8 cellular contexts compared by ENCODE assay signal in genomic region chr1:223531742-223532341, GRCh38.
DNase-seq lines count a peak whose midpoint lies in the region; ATAC-seq and TF ChIP-seq lines count a peak whose summit lies in the region.

No MANE protein-coding gene starts in this region.

- POLR2A ChIA-PET in Panc1 (lab: Charles Lee), result no interaction called here

- BruUV-seq in Panc1 (replicated peaks; lab: Mats Ljungman, UMichigan), result no TSS peak

- CTCF ChIA-PET in Panc1 (lab: Charles Lee), result interaction anchor here (0.6 to 1.2 kb wide), 2 partner anchors 152 to 354 kb away, joined by 3 read pairs; no protein-coding TSS in a partner anchor

- ATAC-seq in Panc1, result peak; percentile 88
- ATAC-seq in activated naive CD4-positive, alpha-beta T cell treated with anti-CD3 and anti-CD28 coated beads, Interleukin-2, amount 50 U/mL, for 72 hours, result peak; percentile 63 to 66
- ATAC-seq in right cardiac atrium, result peak in 1 of 2 donors; percentile 46

- H3K9me3 Mint-ChIP-seq in activated naive CD4-positive, alpha-beta T cell treated with anti-CD3 and anti-CD28 coated beads, Interleukin-2, amount 50 U/mL, for 72 hours, result peaks cover 0 to 7% of the 10 kb centered on the region in 2 donors

- no peaks in the 10 kb centered on the region for H3K4me1 ChIP-seq in Panc1 (ENCODE audit: control insufficient read depth, insufficient read depth, low read length)
- H3K4me1 ChIP-seq in right cardiac atrium (ENCODE audit: control insufficient read depth, insufficient read depth, low read length), result peaks cover 2% of the 10 kb centered on the region
- no peaks in the 10 kb centered on the region for H3K4me1 ChIP-seq in smooth muscle cell (ENCODE audit: low read depth)
- H3K4me1 ChIP-seq in vagina, result no peaks in the 10 kb centered on the region

- no peaks in the 10 kb centered on the region for H3F3A ChIP-seq in smooth muscle cell (ENCODE audit: low read depth)

- H4K20me1 ChIP-seq in smooth muscle cell (ENCODE audit: low read depth), result no peaks in the 10 kb centered on the region

- WGBS in right cardiac atrium, result 52% methylated on average over 11 of the region's 11 CpGs
- WGBS in smooth muscle cell (ENCODE audit: low lambda C conversion rate), result 55% methylated on average over 11 of the region's 11 CpGs

- H3K9ac ChIP-seq in smooth muscle cell (ENCODE audit: low read depth), result no peak overlapping the region

- DNase-seq in activated CD8-positive, alpha-beta memory T cell treated with anti-CD3 and anti-CD28 coated beads for 48 hours (ENCODE audit: low read depth in 2 of 3, low spot score in 2 of 3), result peak in 2 of 3 experiments; percentile 9 to 33
- no peak for DNase-seq in activated CD8-positive, alpha-beta memory T cell treated with anti-CD3 and anti-CD28 coated beads for 24 hours
- DNase-seq in HuH-7 (ENCODE audit: low spot score) (peak; percentile 73), Panc1 (ENCODE audit: low read depth, low spot score) (peak; percentile 58), right cardiac atrium (peak; percentile 26 to 75 (median 69)), smooth muscle cell (lab: John Stamatoyannopoulos, UW; ENCODE audit: unreplicated experiment) (no peak), vagina (ENCODE audit: extremely low spot score in 2 of 2) (no peak)
- DNase-seq in activated naive CD4-positive, alpha-beta T cell treated with anti-CD3 and anti-CD28 coated beads, Interleukin-2, amount 50 U/mL, for 72 hours (ENCODE audit: low spot score in 2 of 2), result peak in 1 of 2 donors; percentile 60

- no peaks in the 10 kb centered on the region for H3K36me3 ChIP-seq in Panc1 (ENCODE audit: control insufficient read depth, insufficient read depth, low read length)
- H3K36me3 ChIP-seq in smooth muscle cell (ENCODE audit: low read depth), result no peaks in the 10 kb centered on the region
- H3K36me3 ChIP-seq in vagina, result no peaks in the 10 kb centered on the region

- no peak overlapping the region for H3K4me2 ChIP-seq in smooth muscle cell

- intact Hi-C loops in Panc1 (cut with micrococcal nuclease; ENCODE audit: unreplicated experiment), result loop anchor here (2.0 kb wide), 1 partner anchor 153 kb away; no protein-coding TSS in a partner anchor
- intact Hi-C loops in right cardiac atrium (cut with DNase I), result no loop called here
- intact Hi-C loops in vagina (cut with DNase I), result loop anchor here (5.0 kb wide), 1 partner anchor 340 kb away; no protein-coding TSS in a partner anchor

- H3K9me3 ChIP-seq in Panc1 (ENCODE audit: control insufficient read depth, insufficient read depth, low read depth, low read length) (peaks cover 2% of the 10 kb centered on the region; the same call in 1 of the 2 replicates), right cardiac atrium (ENCODE audit: control insufficient read depth, low read length) (no peaks in the 10 kb centered on the region), smooth muscle cell (replicated peaks; ENCODE audit: low read depth) (no peaks in the 10 kb centered on the region), vagina (no peaks in the 10 kb centered on the region)

- H3K27me3 ChIP-seq in Panc1 (ENCODE audit: control insufficient read depth, insufficient read depth, low read length) (peaks cover 4% of the 10 kb centered on the region), right cardiac atrium (ENCODE audit: control insufficient read depth, insufficient read depth) (no peaks in the 10 kb centered on the region), smooth muscle cell (ENCODE audit: low read depth) (peaks cover 17% of the 10 kb centered on the region), vagina (no peaks in the 10 kb centered on the region)

- H3K4me3 ChIP-seq in Panc1 (ENCODE audit: low read depth in 2 of 2, low read length in 2 of 2) (no peak overlapping the region), right cardiac atrium (ENCODE audit: low read length) (no peak overlapping the region), smooth muscle cell (no peak overlapping the region), vagina (no peak overlapping the region)

- H3K27ac Mint-ChIP-seq in activated naive CD4-positive, alpha-beta T cell treated with anti-CD3 and anti-CD28 coated beads, Interleukin-2, amount 50 U/mL, for 72 hours, result peak overlapping the region in 1 of 2 donors; percentile 6

- H3K79me2 ChIP-seq in smooth muscle cell (ENCODE audit: low read depth), result no peaks in the 10 kb centered on the region

- no peak for TF ChIP-seq POLR2A in vagina (IDR thresholded peaks at IDR 0.05)

- H3K27ac ChIP-seq in Panc1 (ENCODE audit: low read length) (no peak overlapping the region), right cardiac atrium (ENCODE audit: low read length) (no peak overlapping the region), smooth muscle cell (ENCODE audit: low read depth) (no peak overlapping the region), vagina (no peak overlapping the region)

- no peak overlapping the region for H2AFZ ChIP-seq in smooth muscle cell (ENCODE audit: low read depth)

- H3K36me3 Mint-ChIP-seq in activated naive CD4-positive, alpha-beta T cell treated with anti-CD3 and anti-CD28 coated beads, Interleukin-2, amount 50 U/mL, for 72 hours, result peaks cover 0 to 5% of the 10 kb centered on the region in 2 donors

- TF ChIP-seq CTCF in Panc1 (IDR thresholded peaks at IDR 0.05), result peak; percentile 94
- peak; percentile 56 for TF ChIP-seq CTCF in smooth muscle cell (IDR thresholded peaks at IDR 0.05; ENCODE audit: borderline replicate concordance, insufficient read depth, poor library complexity, severe bottlenecking)
- no peak for TF ChIP-seq CTCF in vagina (IDR thresholded peaks at IDR 0.05)

- in situ Hi-C loops in Panc1 (cut with HindIII; ENCODE audit: low pct_unique_long_range_greater_than_20kb, low sequenced_read_pairs), result no loop called here

Comparison
In these comparisons a context has a peak if more than half of its experiments do, and no peak if none do; other contexts are left out.
1. DNase-seq: peak in activated CD8-positive, alpha-beta memory T cell treated with anti-CD3 and anti-CD28 coated beads for 48 hours (2 of 3), HuH-7 (single experiment), Panc1 (single experiment) and right cardiac atrium (3 of 3); none in activated CD8-positive, alpha-beta memory T cell treated with anti-CD3 and anti-CD28 coated beads for 24 hours (single experiment), smooth muscle cell (single experiment) and vagina (0 of 2).
2. CTCF ChIP-seq: peak in Panc1 (single experiment) and smooth muscle cell (single experiment); none in vagina (0 of 3).
3. intact Hi-C loops: an anchor here in Panc1 (2.0 kb wide) and vagina (5.0 kb wide); none called in right cardiac atrium.